Comparison of ENCODE assay signal across 9 cellular contexts in genomic region chr7:16647435-16647960, GRCh38. TPM values are rescaled to one million over a fixed set of nuclear protein-coding genes. Genes with fewer than 3 reads are reported as not detected.
DNase-seq lines count a peak whose midpoint lies in the region; ATAC-seq and TF ChIP-seq lines count a peak whose summit lies in the region.
"Had no signal": no experiment of that assay in that cellular context is flagged by ENCODE, and none has a peak within 500 bp of the region (broad histone marks: within the 10 kb centered on the region; RNA-seq: fewer than 3 reads in every experiment).

No MANE protein-coding gene starts in this region.

- H3K9me3 ChIP-seq in WERI-Rb-1 (ENCODE audit: severe bottlenecking) (no peaks in the 10 kb centered on the region), right cardiac atrium (ENCODE audit: control insufficient read depth, low read length) (no peaks in the 10 kb centered on the region), thyroid gland (no peaks in the 10 kb centered on the region)
- H3K9me3 ChIP-seq: tibial artery had no signal

- TF ChIP-seq CTCF in WERI-Rb-1 (IDR thresholded peaks at IDR 0.05; ENCODE audit: low read depth, low read length) (no peak), thyroid gland (IDR thresholded peaks at IDR 0.05) (no peak)

- H3K4me3 ChIP-seq in WERI-Rb-1 (ENCODE audit: low read depth, low read length) (peak overlapping the region; percentile 82), right cardiac atrium (ENCODE audit: low read length) (peak overlapping the region; percentile 78), thyroid gland (replicated peaks in 1 of 3) (peak overlapping the region in 2 of 3 donors; percentile 83 to 97)

- no peak for DNase-seq in activated naive CD4-positive, alpha-beta T cell treated with anti-CD3 and anti-CD28 coated beads, Interleukin-2, amount 50 U/mL, for 16 hours
- DNase-seq in WERI-Rb-1, result no peak
- DNase-seq in right cardiac atrium, result no peak
- no peak for DNase-seq in thyroid gland
- no peak for DNase-seq in KBM-7
- DNase-seq in DMS53 (lab: John Stamatoyannopoulos, UW), result no peak
- DNase-seq: tibial artery had no signal

- H3K27me3 Mint-ChIP-seq in activated naive CD4-positive, alpha-beta T cell treated with anti-CD3 and anti-CD28 coated beads, Interleukin-2, amount 50 U/mL, for 24 hours, result no peaks in the 10 kb centered on the region

- H3K4me1 ChIP-seq in right cardiac atrium (ENCODE audit: control insufficient read depth, insufficient read depth, low read length) (peaks cover 2% of the 10 kb centered on the region), thyroid gland (peaks cover 47 to 56% of the 10 kb centered on the region in 2 donors)

- peaks cover 13% of the 10 kb centered on the region for H3K36me3 Mint-ChIP-seq in activated naive CD4-positive, alpha-beta T cell treated with anti-CD3 and anti-CD28 coated beads, Interleukin-2, amount 50 U/mL, for 24 hours

- no peak for ATAC-seq in right cardiac atrium
- ATAC-seq in HG03025 (IDR thresholded peaks at IDR 0.05; ENCODE audit: low FRiP score, unreplicated experiment), result no peak

- peaks cover 79% of the 10 kb centered on the region for H3K4me1 Mint-ChIP-seq in activated naive CD4-positive, alpha-beta T cell treated with anti-CD3 and anti-CD28 coated beads, Interleukin-2, amount 50 U/mL, for 24 hours

- no peaks in the 10 kb centered on the region for H3K9me3 Mint-ChIP-seq in activated naive CD4-positive, alpha-beta T cell treated with anti-CD3 and anti-CD28 coated beads, Interleukin-2, amount 50 U/mL, for 24 hours

- peaks cover 17% of the 10 kb centered on the region for H3K36me3 ChIP-seq in WERI-Rb-1
- no peaks in the 10 kb centered on the region for H3K36me3 ChIP-seq in thyroid gland
- H3K36me3 ChIP-seq: tibial artery had no signal

- TF ChIP-seq POLR2A in thyroid gland (IDR thresholded peaks at IDR 0.05), result no peak

- in situ Hi-C loops in KBM-7 (cut with MboI; ENCODE audit: low pct_unique_long_range_greater_than_20kb, low sequenced_read_pairs), result no loop called here

- WGBS in right cardiac atrium, result 38% methylated on average over 2 of the region's 2 CpGs
- 47 to 50% methylated on average over 2 of the region's 2 CpGs for WGBS in thyroid gland, 2 donors

- H3K27me3 ChIP-seq in WERI-Rb-1 (ENCODE audit: insufficient read depth, low read depth, severe bottlenecking) (no peaks in the 10 kb centered on the region), right cardiac atrium (ENCODE audit: control insufficient read depth, insufficient read depth) (no peaks in the 10 kb centered on the region), thyroid gland (no peaks in the 10 kb centered on the region)
- H3K27me3 ChIP-seq: tibial artery had no signal

- intact Hi-C loops in right cardiac atrium (cut with DNase I), result no loop called here
- intact Hi-C loops in thyroid gland (cut with DNase I), result loop anchor here (10.0 kb wide), 1 partner anchor 107 kb away; the partner anchor contains the start of gene TSPAN13

- H3K27ac ChIP-seq in WERI-Rb-1 (peak overlapping the region; percentile 99), right cardiac atrium (ENCODE audit: low read length) (no peak overlapping the region), thyroid gland (peak overlapping the region; percentile 65 to 97 (median 95))

- H3K4me3 Mint-ChIP-seq in activated naive CD4-positive, alpha-beta T cell treated with anti-CD3 and anti-CD28 coated beads, Interleukin-2, amount 50 U/mL, for 24 hours, result peak overlapping the region; percentile 96

- H3K27ac Mint-ChIP-seq in activated naive CD4-positive, alpha-beta T cell treated with anti-CD3 and anti-CD28 coated beads, Interleukin-2, amount 50 U/mL, for 24 hours, result peak overlapping the region; percentile 10

RNA-seq across cellular contexts. Expression of gene BZW2, which starts 1.5 kb away (rescaled TPM):
- total RNA-seq in right cardiac atrium (100 to 1,000 TPM; 124 to 214 (median 175) TPM), thyroid gland (10 to 100 TPM; 63.0 to 69.0 (median 66.8) TPM)
- polyA plus RNA-seq in right cardiac atrium, result 180 TPM

RNA-seq across cellular contexts. Expression of gene ANKMY2, which starts 1.9 kb away (rescaled TPM):
- total RNA-seq in right cardiac atrium (10 to 100 TPM; 28.4 to 41.3 (median 34.4) TPM), thyroid gland (10 to 100 TPM; 21.2 to 35.1 (median 23.9) TPM)
- polyA plus RNA-seq in right cardiac atrium, result 23.7 TPM
